Comparison of ENCODE assay signal across 1 cellular context in genomic region chr5:72307968-72308852, GRCh38.
A peak's percentile ranks its signal among the peaks of the same experiment; 100 is the strongest.
TF ChIP-seq lines count a peak whose summit lies in the region.

No MANE protein-coding gene starts in this region.

TF ChIP-seq in K562, 482 proteins besides CTCF, POLR2A, EP300 and RAD21 (continued from another document and continues in another):
- TF ChIP-seq ZBTB11 (CRISPR knock-in tag; IDR thresholded peaks at IDR 0.05) (peak in 1 of 3 experiments; percentile 63; a peak in 1 of 6 replicates), IRF2 (CRISPR knock-in tag; IDR thresholded peaks at IDR 0.05) (no peak), SIN3A (IDR thresholded peaks at IDR 0.05; ENCODE audit: borderline replicate concordance in 2 of 2, control insufficient read depth in 1 of 2, low read depth in 2 of 2, low read length in 2 of 2) (peak in 1 of 2 experiments; percentile 52; a peak in 1 of 4 replicates), ZBTB7A (IDR thresholded peaks at IDR 0.05; ENCODE audit: borderline replicate concordance, control insufficient read depth, low read depth, low read length) (peak; percentile 65; the same call in 1 of the 2 replicates), ZNF324 (CRISPR knock-in tag; IDR thresholded peaks at IDR 0.05) (no peak), HEY1 (CRISPR knock-in tag; IDR thresholded peaks at IDR 0.05; ENCODE audit: borderline replicate concordance) (no peak), ZSCAN29 (IDR thresholded peaks at IDR 0.05) (no peak), MTA3 (IDR thresholded peaks at IDR 0.05; ENCODE audit: borderline replicate concordance) (peak; percentile 95; the same call in 1 of the 2 replicates), POLR2AphosphoS5 (IDR thresholded peaks at IDR 0.05; ENCODE audit: control insufficient read depth, insufficient read depth, low read depth, low read length) (peak; percentile 91), ZNF212 (CRISPR knock-in tag; IDR thresholded peaks at IDR 0.05) (no peak), ZBTB26 (CRISPR knock-in tag; IDR thresholded peaks at IDR 0.05) (no peak), CSDE1 (IDR thresholded peaks at IDR 0.05) (no peak; a peak in 1 of 4 replicates), MEF2A (IDR thresholded peaks at IDR 0.05; ENCODE audit: control insufficient read depth, low read depth, low read length) (no peak), ELK1 (CRISPR knock-in tag; IDR thresholded peaks at IDR 0.05) (no peak), MAFF (IDR thresholded peaks at IDR 0.05; ENCODE audit: low read length) (no peak), SIN3B (IDR thresholded peaks at IDR 0.05; ENCODE audit: low read depth) (no peak; the same call in 1 of the 2 replicates), CREB3 (tag; conservative IDR thresholded peaks at IDR 0.05; ENCODE audit: low read depth) (no peak), PHTF2 (CRISPR knock-in tag; IDR thresholded peaks at IDR 0.05) (no peak), HNRNPUL1 (IDR thresholded peaks at IDR 0.05; ENCODE audit: low read length) (no peak), JUND (IDR thresholded peaks at IDR 0.05; ENCODE audit: borderline replicate concordance, low read depth, low read length) (no peak), JUND (tag; IDR thresholded peaks at IDR 0.05; ENCODE audit: borderline replicate concordance, low read depth, low read length) (peak; percentile 6; the same call in 1 of the 3 replicates), KAT2B (IDR thresholded peaks at IDR 0.05; ENCODE audit: low read depth, low read length) (no peak), ZNF740 (CRISPR knock-in tag; IDR thresholded peaks at IDR 0.05) (no peak), ZNF740 (tag; IDR thresholded peaks at IDR 0.05) (no peak), TRIM24 (IDR thresholded peaks at IDR 0.05) (no peak), MAFK (IDR thresholded peaks at IDR 0.05; ENCODE audit: low read length) (no peak), ZNF436 (CRISPR knock-in tag; IDR thresholded peaks at IDR 0.05) (no peak), PREB (CRISPR knock-in tag; IDR thresholded peaks at IDR 0.05) (no peak), PATZ1 (CRISPR knock-in tag; IDR thresholded peaks at IDR 0.05; ENCODE audit: borderline replicate concordance) (no peak), PTRF (tag; IDR thresholded peaks at IDR 0.05) (no peak), GABPB2 (CRISPR knock-in tag; conservative IDR thresholded peaks at IDR 0.05) (no peak), SRSF7 (optimal IDR thresholded peaks at IDR 0.05; ENCODE audit: low read depth, low read length) (no peak), VEZF1 (CRISPR knock-in tag; IDR thresholded peaks at IDR 0.05) (no peak; the same call in 1 of the 2 replicates), MYBL2 (IDR thresholded peaks at IDR 0.05; ENCODE audit: low read depth) (no peak), MYBL2 (CRISPR knock-in tag; IDR thresholded peaks at IDR 0.05; ENCODE audit: borderline replicate concordance) (no peak), KLF16 (IDR thresholded peaks at IDR 0.05) (no peak), ZKSCAN3 (CRISPR knock-in tag; IDR thresholded peaks at IDR 0.05) (no peak), TGIF2 (CRISPR knock-in tag; IDR thresholded peaks at IDR 0.05) (peak; percentile 55), CC2D1A (IDR thresholded peaks at IDR 0.05) (peak; percentile 14; the same call in 1 of the 2 replicates), ELF2 (CRISPR knock-in tag; IDR thresholded peaks at IDR 0.05) (no peak), MIER1 (IDR thresholded peaks at IDR 0.05; ENCODE audit: low read depth) (no peak), CTCFL (IDR thresholded peaks at IDR 0.05; ENCODE audit: borderline replicate concordance, insufficient read depth, low read depth, low read length, poor library complexity, severe bottlenecking) (peak; percentile 91), EHMT2 (IDR thresholded peaks at IDR 0.05) (no peak), ZNF551 (CRISPR knock-in tag; IDR thresholded peaks at IDR 0.05) (no peak), ZBTB12 (CRISPR knock-in tag; IDR thresholded peaks at IDR 0.05) (no peak), ZNF561 (CRISPR knock-in tag; conservative IDR thresholded peaks at IDR 0.05) (no peak), MCM5 (IDR thresholded peaks at IDR 0.05; ENCODE audit: low read depth) (no peak), NFATC3 (IDR thresholded peaks at IDR 0.05) (no peak), ESRRA (IDR thresholded peaks at IDR 0.05; ENCODE audit: borderline replicate concordance, low read depth) (peak; percentile 58; the same call in 1 of the 2 replicates), NFXL1 (CRISPR knock-in tag; IDR thresholded peaks at IDR 0.05) (no peak), TCF15 (CRISPR knock-in tag; IDR thresholded peaks at IDR 0.05) (no peak), CAMTA2 (CRISPR knock-in tag; conservative IDR thresholded peaks at IDR 0.05) (0 out of 2 replicates have a peak, but pooled peaks have one; percentile 51), ZNF24 (IDR thresholded peaks at IDR 0.05) (0 out of 2 replicates have a peak, but pooled peaks have one; percentile 7), DIDO1 (tag; IDR thresholded peaks at IDR 0.05; ENCODE audit: low read depth) (no peak), ZNF644 (tag; IDR thresholded peaks at IDR 0.05; ENCODE audit: low read depth) (peak; percentile 50; the same call in 1 of the 2 replicates), ATF7 (IDR thresholded peaks at IDR 0.05) (peak; percentile 78), HNRNPH1 (optimal IDR thresholded peaks at IDR 0.05; ENCODE audit: low read depth, low read length) (no peak), HNRNPK (IDR thresholded peaks at IDR 0.05; ENCODE audit: low read depth, low read length, poor library complexity, severe bottlenecking) (no peak)
